In genomic region chr9:76458903-76459690, GRCh38 we compare ENCODE assay signal across 8 cellular contexts. TPM values are rescaled to one million over a fixed set of nuclear protein-coding genes. Genes with fewer than 3 reads are reported as not detected.
DNase-seq lines count a peak whose midpoint lies in the region; ATAC-seq lines count a peak whose summit lies in the region.

GCNT1 (plus strand) TSS chr9:76459182; CDS start chr9:76502382, 43,200 bp downstream.

- ATAC-seq in GM19438 (IDR thresholded peaks at IDR 0.05; ENCODE audit: low read depth, unreplicated experiment): peak; percentile 89
- peak; percentile 84 for ATAC-seq in HG03565 (IDR thresholded peaks at IDR 0.05; ENCODE audit: unreplicated experiment)
- peak; percentile 97 for ATAC-seq in activated CD8-positive, alpha-beta T cell treated with anti-CD3 and anti-CD28 coated beads, Interleukin-2, amount 10 ng/mL, durations not matched to agents 7 days and 5 days

- H3K36me3 Mint-ChIP-seq in CD4-positive, alpha-beta memory T cell: peaks cover 3% of the 10 kb centered on the region in 2 donors
- H3K36me3 Mint-ChIP-seq in activated CD8-positive, alpha-beta T cell treated with anti-CD3 and anti-CD28 coated beads, Interleukin-2, amount 10 ng/mL, durations not matched to agents 7 days and 5 days (ENCODE audit: low read depth): peaks cover 4% of the 10 kb centered on the region

- no peaks in the 10 kb centered on the region for H3K27me3 ChIP-seq in CD4-positive, alpha-beta memory T cell (ENCODE audit: insufficient read depth, low read length)

- H3K27me3 Mint-ChIP-seq in CD4-positive, alpha-beta memory T cell: no peaks in the 10 kb centered on the region
- H3K27me3 Mint-ChIP-seq in activated CD8-positive, alpha-beta T cell treated with anti-CD3 and anti-CD28 coated beads, Interleukin-2, amount 10 ng/mL, durations not matched to agents 7 days and 5 days (ENCODE audit: low read depth): no peaks in the 10 kb centered on the region

- H3K27ac Mint-ChIP-seq in CD4-positive, alpha-beta memory T cell: peak within 1 kb of the TSS; percentile 58 to 89 (median 83)
- H3K27ac Mint-ChIP-seq in activated CD8-positive, alpha-beta T cell treated with anti-CD3 and anti-CD28 coated beads, Interleukin-2, amount 10 ng/mL, durations not matched to agents 7 days and 5 days: peak within 1 kb of the TSS; percentile 88

- H3K4me3 Mint-ChIP-seq in CD4-positive, alpha-beta memory T cell: peak within 1 kb of the TSS; percentile 85 to 97 (median 94)
- peak within 1 kb of the TSS; percentile 96 for H3K4me3 Mint-ChIP-seq in activated CD8-positive, alpha-beta T cell treated with anti-CD3 and anti-CD28 coated beads, Interleukin-2, amount 10 ng/mL, durations not matched to agents 7 days and 5 days

- peaks cover 26% of the 10 kb centered on the region for H3K4me1 ChIP-seq in CD4-positive, alpha-beta memory T cell (ENCODE audit: insufficient read depth, low read length)

- no peaks in the 10 kb centered on the region for H3K36me3 ChIP-seq in CD4-positive, alpha-beta memory T cell (ENCODE audit: insufficient read depth, low read length)

- intact Hi-C loops in CD4-positive, alpha-beta memory T cell (cut with micrococcal nuclease): loop anchor here (1.0 kb wide), 2 partner anchors 12 to 65 kb away; partner anchors contain the start of gene RFK

- H3K4me3 ChIP-seq in CD4-positive, alpha-beta memory T cell (ENCODE audit: low read length in 2 of 2): peak within 1 kb of the TSS; percentile 73 to 92

- peak; percentile 83 to 90 (median 87) for DNase-seq in CD4-positive, alpha-beta memory T cell
- DNase-seq in NCI-H82 treated with DMSO at 0.1 percent for 48 hours (lab: John Stamatoyannopoulos, UW; ENCODE audit: unreplicated experiment): peak; percentile 52
- DNase-seq in activated CD8-positive, alpha-beta T cell treated with anti-CD3 and anti-CD28 coated beads, Interleukin-2, amount 10 ng/mL, durations not matched to agents 7 days and 5 days: peak; percentile 94
- DNase-seq in effector CD4-positive, alpha-beta T cell: peak; percentile 80
- peak; percentile 54 for DNase-seq in medulla oblongata (ENCODE audit: extremely low spot score)
- DNase-seq in stimulated activated CD8-positive, alpha-beta memory T cell treated with anti-CD3 and anti-CD28 coated beads, Interleukin-12 subunit alpha, Interleukin-12 subunit beta, amount 100 ng/mL, for 1 hour (ENCODE audit: low read depth): peak; percentile 80

- H3K4me1 Mint-ChIP-seq in CD4-positive, alpha-beta memory T cell: peaks cover 18 to 27% (median 22%) of the 10 kb centered on the region in 4 donors
- H3K4me1 Mint-ChIP-seq in activated CD8-positive, alpha-beta T cell treated with anti-CD3 and anti-CD28 coated beads, Interleukin-2, amount 10 ng/mL, durations not matched to agents 7 days and 5 days (ENCODE audit: low read depth): peaks cover 30% of the 10 kb centered on the region

- no peaks in the 10 kb centered on the region for H3K9me3 ChIP-seq in CD4-positive, alpha-beta memory T cell (ENCODE audit: control insufficient read depth in 1 of 2, low read length in 2 of 2)

- no peaks in the 10 kb centered on the region for H3K9me3 Mint-ChIP-seq in CD4-positive, alpha-beta memory T cell
- no peaks in the 10 kb centered on the region for H3K9me3 Mint-ChIP-seq in activated CD8-positive, alpha-beta T cell treated with anti-CD3 and anti-CD28 coated beads, Interleukin-2, amount 10 ng/mL, durations not matched to agents 7 days and 5 days (ENCODE audit: insufficient read depth)

- POLR2A ChIA-PET in CD4-positive, alpha-beta memory T cell (lab: Charles Lee; ENCODE audit: partially characterized antibody): interaction anchor here (0.9 to 2.5 kb wide), 6 partner anchors 65 to 1371 kb away, joined by 3 to 14 read pairs (median 4); partner anchors contain the start of genes NMRK1, OSTF1 and RFK
- POLR2A ChIA-PET in activated CD8-positive, alpha-beta T cell treated with anti-CD3 and anti-CD28 coated beads, Interleukin-2, amount 10 ng/mL, durations not matched to agents 7 days and 5 days (lab: Charles Lee): interaction anchor here (0.5 to 1.7 kb wide), 8 partner anchors 9 to 200 kb away, joined by 3 to 7 read pairs (median 3); partner anchors contain the start of gene RFK

- H3K27ac ChIP-seq in CD4-positive, alpha-beta memory T cell (ENCODE audit: low read depth, low read length): peak within 1 kb of the TSS; percentile 28

- CTCF ChIA-PET in CD4-positive, alpha-beta memory T cell (lab: Charles Lee; ENCODE audit: partially characterized antibody): interaction anchor here (0.8 to 8.9 kb wide), 14 partner anchors 10 to 248 kb away, joined by 3 to 59 read pairs (median 4); partner anchors contain the start of gene RFK
- CTCF ChIA-PET in activated CD8-positive, alpha-beta T cell treated with anti-CD3 and anti-CD28 coated beads, Interleukin-2, amount 10 ng/mL, durations not matched to agents 7 days and 5 days (lab: Charles Lee): interaction anchor here (0.7 to 7.6 kb wide), 12 partner anchors 9 to 245 kb away, joined by 3 to 71 read pairs (median 4); no protein-coding TSS in a partner anchor

RNA-seq across cellular contexts. Expression of gene GCNT1, which starts in this region (rescaled TPM):
- 1 to 10 TPM; 3.4 to 5.8 TPM for total RNA-seq in CD4-positive, alpha-beta memory T cell
- 1 to 10 TPM; 9.2 to 9.3 TPM for polyA plus RNA-seq in CD4-positive, alpha-beta memory T cell
- 1 to 10 TPM; 7.7 to 8.0 TPM for total RNA-seq in activated CD8-positive, alpha-beta T cell treated with anti-CD3 and anti-CD28 coated beads, Interleukin-2, amount 10 ng/mL, durations not matched to agents 7 days and 5 days

Comparison
In these comparisons a context has a peak if more than half of its experiments do, and no peak if none do; other contexts are left out.
1. Peak in every context shown above with its lines: DNase-seq, ATAC-seq, H3K4me3 ChIP-seq and H3K27ac ChIP-seq.